Comparison of ENCODE assay signal across 1 cellular context in the genomic region with DNA sequence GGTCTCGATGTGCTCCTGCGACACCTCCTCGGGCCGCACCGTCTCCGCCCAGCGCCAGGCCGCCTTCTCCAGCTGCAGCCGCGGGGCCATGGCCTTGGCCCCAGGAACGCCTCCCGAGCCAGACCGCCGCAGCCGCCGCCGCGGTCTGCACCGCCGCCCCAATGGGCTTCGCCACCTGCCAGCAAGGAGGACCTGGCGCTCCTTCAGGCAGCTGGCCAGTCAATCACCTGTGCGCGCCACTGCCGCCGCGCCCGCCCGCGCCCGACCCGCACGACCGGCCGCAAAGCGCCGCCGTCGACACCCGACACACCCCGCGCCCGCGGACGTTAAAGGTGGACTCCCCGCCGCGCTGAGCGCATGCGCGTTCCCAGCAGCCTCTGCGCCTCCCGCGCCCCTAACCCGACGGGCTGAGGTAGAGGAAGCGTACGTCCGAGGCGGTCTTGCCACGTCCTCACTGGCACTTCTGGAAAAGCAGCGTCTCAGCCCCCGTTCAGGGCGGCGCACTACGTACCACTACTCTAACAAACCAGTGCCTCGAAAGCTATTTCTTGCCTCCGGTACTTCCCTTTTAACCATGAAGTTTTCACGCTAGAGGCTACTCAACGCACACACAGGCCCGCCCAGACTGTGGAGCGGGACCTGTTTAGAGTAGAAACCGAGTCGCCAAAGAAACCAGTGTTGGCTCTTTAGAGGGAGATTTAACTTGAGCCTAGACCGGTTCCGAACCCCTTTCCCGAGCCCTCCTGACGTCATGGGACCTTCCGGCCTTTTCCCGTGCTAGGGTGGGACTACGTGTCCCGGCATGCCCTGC.
TF ChIP-seq lines count a peak whose summit lies in the region.

A gene with protein sequence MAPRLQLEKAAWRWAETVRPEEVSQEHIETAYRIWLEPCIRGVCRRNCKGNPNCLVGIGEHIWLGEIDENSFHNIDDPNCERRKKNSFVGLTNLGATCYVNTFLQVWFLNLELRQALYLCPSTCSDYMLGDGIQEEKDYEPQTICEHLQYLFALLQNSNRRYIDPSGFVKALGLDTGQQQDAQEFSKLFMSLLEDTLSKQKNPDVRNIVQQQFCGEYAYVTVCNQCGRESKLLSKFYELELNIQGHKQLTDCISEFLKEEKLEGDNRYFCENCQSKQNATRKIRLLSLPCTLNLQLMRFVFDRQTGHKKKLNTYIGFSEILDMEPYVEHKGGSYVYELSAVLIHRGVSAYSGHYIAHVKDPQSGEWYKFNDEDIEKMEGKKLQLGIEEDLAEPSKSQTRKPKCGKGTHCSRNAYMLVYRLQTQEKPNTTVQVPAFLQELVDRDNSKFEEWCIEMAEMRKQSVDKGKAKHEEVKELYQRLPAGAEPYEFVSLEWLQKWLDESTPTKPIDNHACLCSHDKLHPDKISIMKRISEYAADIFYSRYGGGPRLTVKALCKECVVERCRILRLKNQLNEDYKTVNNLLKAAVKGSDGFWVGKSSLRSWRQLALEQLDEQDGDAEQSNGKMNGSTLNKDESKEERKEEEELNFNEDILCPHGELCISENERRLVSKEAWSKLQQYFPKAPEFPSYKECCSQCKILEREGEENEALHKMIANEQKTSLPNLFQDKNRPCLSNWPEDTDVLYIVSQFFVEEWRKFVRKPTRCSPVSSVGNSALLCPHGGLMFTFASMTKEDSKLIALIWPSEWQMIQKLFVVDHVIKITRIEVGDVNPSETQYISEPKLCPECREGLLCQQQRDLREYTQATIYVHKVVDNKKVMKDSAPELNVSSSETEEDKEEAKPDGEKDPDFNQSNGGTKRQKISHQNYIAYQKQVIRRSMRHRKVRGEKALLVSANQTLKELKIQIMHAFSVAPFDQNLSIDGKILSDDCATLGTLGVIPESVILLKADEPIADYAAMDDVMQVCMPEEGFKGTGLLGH (minus strand): TSS at position 282 of the 811 bp plus-strand sequence. CDS start 192 bp downstream, at position 90.

TF ChIP-seq in HepG2, 621 proteins besides CTCF, POLR2A, EP300 and RAD21 (continued from another document and continues in another):
- TF ChIP-seq, protein P1, sequence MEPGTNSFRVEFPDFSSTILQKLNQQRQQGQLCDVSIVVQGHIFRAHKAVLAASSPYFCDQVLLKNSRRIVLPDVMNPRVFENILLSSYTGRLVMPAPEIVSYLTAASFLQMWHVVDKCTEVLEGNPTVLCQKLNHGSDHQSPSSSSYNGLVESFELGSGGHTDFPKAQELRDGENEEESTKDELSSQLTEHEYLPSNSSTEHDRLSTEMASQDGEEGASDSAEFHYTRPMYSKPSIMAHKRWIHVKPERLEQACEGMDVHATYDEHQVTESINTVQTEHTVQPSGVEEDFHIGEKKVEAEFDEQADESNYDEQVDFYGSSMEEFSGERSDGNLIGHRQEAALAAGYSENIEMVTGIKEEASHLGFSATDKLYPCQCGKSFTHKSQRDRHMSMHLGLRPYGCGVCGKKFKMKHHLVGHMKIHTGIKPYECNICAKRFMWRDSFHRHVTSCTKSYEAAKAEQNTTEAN (CRISPR knock-in tag; conservative IDR thresholded peaks at IDR 0.05) = no peak; the same call in 1 of the 2 replicates
- TF ChIP-seq JUN (CRISPR knock-in tag; IDR thresholded peaks at IDR 0.05) = peak; percentile 40; the same call in 1 of the 2 replicates
- TF ChIP-seq, protein P2, sequence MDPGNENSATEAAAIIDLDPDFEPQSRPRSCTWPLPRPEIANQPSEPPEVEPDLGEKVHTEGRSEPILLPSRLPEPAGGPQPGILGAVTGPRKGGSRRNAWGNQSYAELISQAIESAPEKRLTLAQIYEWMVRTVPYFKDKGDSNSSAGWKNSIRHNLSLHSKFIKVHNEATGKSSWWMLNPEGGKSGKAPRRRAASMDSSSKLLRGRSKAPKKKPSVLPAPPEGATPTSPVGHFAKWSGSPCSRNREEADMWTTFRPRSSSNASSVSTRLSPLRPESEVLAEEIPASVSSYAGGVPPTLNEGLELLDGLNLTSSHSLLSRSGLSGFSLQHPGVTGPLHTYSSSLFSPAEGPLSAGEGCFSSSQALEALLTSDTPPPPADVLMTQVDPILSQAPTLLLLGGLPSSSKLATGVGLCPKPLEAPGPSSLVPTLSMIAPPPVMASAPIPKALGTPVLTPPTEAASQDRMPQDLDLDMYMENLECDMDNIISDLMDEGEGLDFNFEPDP (CRISPR knock-in tag; conservative IDR thresholded peaks at IDR 0.05) = no peak
- peak; percentile 69; the same call in 1 of the 2 replicates for TF ChIP-seq NFKBIZ (CRISPR knock-in tag; IDR thresholded peaks at IDR 0.05)
- TF ChIP-seq, protein P3, sequence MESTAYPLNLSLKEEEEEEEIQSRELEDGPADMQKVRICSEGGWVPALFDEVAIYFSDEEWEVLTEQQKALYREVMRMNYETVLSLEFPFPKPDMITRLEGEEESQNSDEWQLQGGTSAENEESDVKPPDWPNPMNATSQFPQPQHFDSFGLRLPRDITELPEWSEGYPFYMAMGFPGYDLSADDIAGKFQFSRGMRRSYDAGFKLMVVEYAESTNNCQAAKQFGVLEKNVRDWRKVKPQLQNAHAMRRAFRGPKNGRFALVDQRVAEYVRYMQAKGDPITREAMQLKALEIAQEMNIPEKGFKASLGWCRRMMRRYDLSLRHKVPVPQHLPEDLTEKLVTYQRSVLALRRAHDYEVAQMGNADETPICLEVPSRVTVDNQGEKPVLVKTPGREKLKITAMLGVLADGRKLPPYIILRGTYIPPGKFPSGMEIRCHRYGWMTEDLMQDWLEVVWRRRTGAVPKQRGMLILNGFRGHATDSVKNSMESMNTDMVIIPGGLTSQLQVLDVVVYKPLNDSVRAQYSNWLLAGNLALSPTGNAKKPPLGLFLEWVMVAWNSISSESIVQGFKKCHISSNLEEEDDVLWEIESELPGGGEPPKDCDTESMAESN (CRISPR knock-in tag; conservative IDR thresholded peaks at IDR 0.05) = peak; percentile 89; the same call in 1 of the 2 replicates
- TF ChIP-seq, protein P4, sequence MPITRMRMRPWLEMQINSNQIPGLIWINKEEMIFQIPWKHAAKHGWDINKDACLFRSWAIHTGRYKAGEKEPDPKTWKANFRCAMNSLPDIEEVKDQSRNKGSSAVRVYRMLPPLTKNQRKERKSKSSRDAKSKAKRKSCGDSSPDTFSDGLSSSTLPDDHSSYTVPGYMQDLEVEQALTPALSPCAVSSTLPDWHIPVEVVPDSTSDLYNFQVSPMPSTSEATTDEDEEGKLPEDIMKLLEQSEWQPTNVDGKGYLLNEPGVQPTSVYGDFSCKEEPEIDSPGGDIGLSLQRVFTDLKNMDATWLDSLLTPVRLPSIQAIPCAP (CRISPR knock-in tag; IDR thresholded peaks at IDR 0.05; ENCODE audit: low read depth) = no peak
- TF ChIP-seq, protein P5, sequence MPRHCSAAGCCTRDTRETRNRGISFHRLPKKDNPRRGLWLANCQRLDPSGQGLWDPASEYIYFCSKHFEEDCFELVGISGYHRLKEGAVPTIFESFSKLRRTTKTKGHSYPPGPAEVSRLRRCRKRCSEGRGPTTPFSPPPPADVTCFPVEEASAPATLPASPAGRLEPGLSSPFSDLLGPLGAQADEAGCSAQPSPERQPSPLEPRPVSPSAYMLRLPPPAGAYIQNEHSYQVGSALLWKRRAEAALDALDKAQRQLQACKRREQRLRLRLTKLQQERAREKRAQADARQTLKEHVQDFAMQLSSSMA (CRISPR knock-in tag; IDR thresholded peaks at IDR 0.05) = no peak; the same call in none of the 2 replicates
- TF ChIP-seq, protein P6, sequence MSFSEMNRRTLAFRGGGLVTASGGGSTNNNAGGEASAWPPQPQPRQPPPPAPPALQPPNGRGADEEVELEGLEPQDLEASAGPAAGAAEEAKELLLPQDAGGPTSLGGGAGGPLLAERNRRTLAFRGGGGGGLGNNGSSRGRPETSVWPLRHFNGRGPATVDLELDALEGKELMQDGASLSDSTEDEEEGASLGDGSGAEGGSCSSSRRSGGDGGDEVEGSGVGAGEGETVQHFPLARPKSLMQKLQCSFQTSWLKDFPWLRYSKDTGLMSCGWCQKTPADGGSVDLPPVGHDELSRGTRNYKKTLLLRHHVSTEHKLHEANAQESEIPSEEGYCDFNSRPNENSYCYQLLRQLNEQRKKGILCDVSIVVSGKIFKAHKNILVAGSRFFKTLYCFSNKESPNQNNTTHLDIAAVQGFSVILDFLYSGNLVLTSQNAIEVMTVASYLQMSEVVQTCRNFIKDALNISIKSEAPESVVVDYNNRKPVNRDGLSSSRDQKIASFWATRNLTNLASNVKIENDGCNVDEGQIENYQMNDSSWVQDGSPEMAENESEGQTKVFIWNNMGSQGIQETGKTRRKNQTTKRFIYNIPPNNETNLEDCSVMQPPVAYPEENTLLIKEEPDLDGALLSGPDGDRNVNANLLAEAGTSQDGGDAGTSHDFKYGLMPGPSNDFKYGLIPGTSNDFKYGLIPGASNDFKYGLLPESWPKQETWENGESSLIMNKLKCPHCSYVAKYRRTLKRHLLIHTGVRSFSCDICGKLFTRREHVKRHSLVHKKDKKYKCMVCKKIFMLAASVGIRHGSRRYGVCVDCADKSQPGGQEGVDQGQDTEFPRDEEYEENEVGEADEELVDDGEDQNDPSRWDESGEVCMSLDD (CRISPR knock-in tag; IDR thresholded peaks at IDR 0.05; ENCODE audit: borderline replicate concordance) = peak; percentile 27; the same call in 1 of the 2 replicates
- TF ChIP-seq ZNF263 (CRISPR knock-in tag; IDR thresholded peaks at IDR 0.05) = no peak; the same call in 1 of the 2 replicates
- TF ChIP-seq, protein P7, sequence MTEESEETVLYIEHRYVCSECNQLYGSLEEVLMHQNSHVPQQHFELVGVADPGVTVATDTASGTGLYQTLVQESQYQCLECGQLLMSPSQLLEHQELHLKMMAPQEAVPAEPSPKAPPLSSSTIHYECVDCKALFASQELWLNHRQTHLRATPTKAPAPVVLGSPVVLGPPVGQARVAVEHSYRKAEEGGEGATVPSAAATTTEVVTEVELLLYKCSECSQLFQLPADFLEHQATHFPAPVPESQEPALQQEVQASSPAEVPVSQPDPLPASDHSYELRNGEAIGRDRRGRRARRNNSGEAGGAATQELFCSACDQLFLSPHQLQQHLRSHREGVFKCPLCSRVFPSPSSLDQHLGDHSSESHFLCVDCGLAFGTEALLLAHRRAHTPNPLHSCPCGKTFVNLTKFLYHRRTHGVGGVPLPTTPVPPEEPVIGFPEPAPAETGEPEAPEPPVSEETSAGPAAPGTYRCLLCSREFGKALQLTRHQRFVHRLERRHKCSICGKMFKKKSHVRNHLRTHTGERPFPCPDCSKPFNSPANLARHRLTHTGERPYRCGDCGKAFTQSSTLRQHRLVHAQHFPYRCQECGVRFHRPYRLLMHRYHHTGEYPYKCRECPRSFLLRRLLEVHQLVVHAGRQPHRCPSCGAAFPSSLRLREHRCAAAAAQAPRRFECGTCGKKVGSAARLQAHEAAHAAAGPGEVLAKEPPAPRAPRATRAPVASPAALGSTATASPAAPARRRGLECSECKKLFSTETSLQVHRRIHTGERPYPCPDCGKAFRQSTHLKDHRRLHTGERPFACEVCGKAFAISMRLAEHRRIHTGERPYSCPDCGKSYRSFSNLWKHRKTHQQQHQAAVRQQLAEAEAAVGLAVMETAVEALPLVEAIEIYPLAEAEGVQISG (CRISPR knock-in tag; IDR thresholded peaks at IDR 0.05) = peak; percentile 97
- no peak; the same call in 1 of the 2 replicates for TF ChIP-seq SMYD3 (CRISPR knock-in tag; IDR thresholded peaks at IDR 0.05)
- TF ChIP-seq ZNF879 (CRISPR knock-in tag; IDR thresholded peaks at IDR 0.05) = peak; percentile 80; the same call in 1 of the 2 replicates
- no peak; the same call in 1 of the 2 replicates for TF ChIP-seq HNF4A (CRISPR knock-in tag; IDR thresholded peaks at IDR 0.05)
- no peak for TF ChIP-seq KIAA2018 (CRISPR knock-in tag; IDR thresholded peaks at IDR 0.05; ENCODE audit: borderline replicate concordance)
- no peak for TF ChIP-seq ZNF362 (CRISPR knock-in tag; IDR thresholded peaks at IDR 0.05; ENCODE audit: borderline replicate concordance)
